8 cellular contexts compared by ENCODE assay signal in genomic region chr1:222618001-222618879, GRCh38. TPM values are rescaled to one million over a fixed set of nuclear protein-coding genes. Genes with fewer than 3 reads are reported as not detected.
A peak's percentile ranks its signal among the peaks of the same experiment; 100 is the strongest.
DNase-seq lines count a peak whose midpoint lies in the region; ATAC-seq and TF ChIP-seq lines count a peak whose summit lies in the region.

TSS of gene MIA3 (plus strand) at chr1:222618097. CDS start at chr1:222618111, 14 bp downstream.

- DNase-seq in ELR (ENCODE audit: low read depth) (peak; percentile 46), SW480 (ENCODE audit: low spot score) (peak; percentile 63), left ventricle myocardium inferior (peak; percentile 15), psoas muscle (peak; percentile 31 to 92), OCI-M2 (lab: John Stamatoyannopoulos, UW; ENCODE audit: unreplicated experiment) (no peak)

- 0 to 1% (median 1%) methylated on average over 48 to 77 of the region's 81 CpGs for WGBS in adipose tissue, 3 donors
- WGBS in psoas muscle, 3 donors: 0 to 1% (median 0%) methylated on average over 42 to 73 of the region's 81 CpGs

- intact Hi-C loops in left ventricle myocardium inferior (cut with micrococcal nuclease) (no loop called here), psoas muscle (cut with DNase I) (loop anchor here in 1 of 2 donors (5.0 kb wide), 1 partner anchor 151 kb away; no protein-coding TSS in a partner anchor)

- peak; percentile 50 for ATAC-seq in GM21737 (IDR thresholded peaks at IDR 0.05; ENCODE audit: unreplicated experiment)
- peak; percentile 83 to 89 (median 86) for ATAC-seq in psoas muscle

- H3K9me3 ChIP-seq in KOPT-K1 (ENCODE audit: insufficient read depth, low read length, poor library complexity, severe bottlenecking) (no peaks in the 10 kb centered on the region), left ventricle myocardium inferior (replicated peaks) (no peaks in the 10 kb centered on the region), psoas muscle (no peaks in the 10 kb centered on the region)

- H3K27me3 ChIP-seq in left ventricle myocardium inferior (ENCODE audit: low read depth): peaks cover 4% of the 10 kb centered on the region
- no peaks in the 10 kb centered on the region for H3K27me3 ChIP-seq in psoas muscle (ENCODE audit: insufficient read depth in 3 of 3, low read length in 2 of 3)

- H3K4me1 ChIP-seq in left ventricle myocardium inferior (peaks cover 26% of the 10 kb centered on the region), psoas muscle (peaks cover 8% of the 10 kb centered on the region)

- H3K4me3 ChIP-seq in left ventricle myocardium inferior (peak within 1 kb of the TSS; percentile 97), psoas muscle (peak within 1 kb of the TSS; percentile 93)

- H3K27ac ChIP-seq in KOPT-K1 (ENCODE audit: low read depth, low read length, poor library complexity, severe bottlenecking) (peak within 1 kb of the TSS; percentile 61), adipose tissue (ENCODE audit: low read depth, low read length) (no peak within 1 kb of the TSS), left ventricle myocardium inferior (replicated peaks) (peak within 1 kb of the TSS; percentile 84), psoas muscle (peak within 1 kb of the TSS; percentile 91)

- peaks cover 14% of the 10 kb centered on the region for H3K36me3 ChIP-seq in KOPT-K1 (ENCODE audit: insufficient read depth, low read length)
- peaks cover 16% of the 10 kb centered on the region for H3K36me3 ChIP-seq in left ventricle myocardium inferior
- peaks cover 3 to 24% of the 10 kb centered on the region in 2 donors for H3K36me3 ChIP-seq in psoas muscle (ENCODE audit: insufficient read depth in 1 of 2, low read depth in 1 of 2)

- TF ChIP-seq CTCF in left ventricle myocardium inferior (IDR thresholded peaks at IDR 0.05; ENCODE audit: borderline replicate concordance) (no peak), psoas muscle (IDR thresholded peaks at IDR 0.05) (no peak)

RNA-seq across cellular contexts. Expression of gene MIA3, which starts in this region (rescaled TPM):
- polyA plus RNA-seq in adipose tissue: 10 to 100 TPM; 12.5 to 41.6 (median 30.3) TPM
- 53.5 TPM for total RNA-seq in left ventricle myocardium inferior
- total RNA-seq in psoas muscle: 10 to 100 TPM; 45.1 to 62.4 (median 56.1) TPM
- polyA plus RNA-seq in psoas muscle: 10 to 100 TPM; 23.3 to 41.5 (median 29.5) TPM
